9 cellular contexts compared by ENCODE assay signal in genomic region chr20:64083380-64084208, GRCh38. TPM values are rescaled to one million over a fixed set of nuclear protein-coding genes. Genes with fewer than 3 reads are reported as not detected.
A peak's percentile ranks its signal among the peaks of the same experiment; 100 is the strongest.
DNase-seq lines count a peak whose midpoint lies in the region; ATAC-seq and TF ChIP-seq lines count a peak whose summit lies in the region.
"Had no signal": no experiment of that assay in that cellular context is flagged by ENCODE, and none has a peak within 500 bp of the region (broad histone marks: within the 10 kb centered on the region; RNA-seq: fewer than 3 reads in every experiment).

No MANE protein-coding gene starts in this region.

- H3K27ac ChIP-seq in neutrophil (peak overlapping the region; percentile 99), thyroid gland (no peak overlapping the region)

- peak overlapping the region in 2 of 3 donors; percentile 80 to 98 for H3K27ac Mint-ChIP-seq in IgD-negative memory B cell

- ATAC-seq in HG03457 (IDR thresholded peaks at IDR 0.05; ENCODE audit: unreplicated experiment), result no peak

- peaks cover 0 to 2% (median 0%) of the 10 kb centered on the region in 3 donors for H3K9me3 Mint-ChIP-seq in IgD-negative memory B cell

- H3K27me3 ChIP-seq in neutrophil (peaks cover 28% of the 10 kb centered on the region), thyroid gland (no peaks in the 10 kb centered on the region)

- H3K4me1 Mint-ChIP-seq in IgD-negative memory B cell, result peaks cover 11 to 14% (median 14%) of the 10 kb centered on the region in 3 donors

- TF ChIP-seq POLR2A in thyroid gland (IDR thresholded peaks at IDR 0.05), result no peak

- H3K36me3 ChIP-seq in neutrophil, result no peaks in the 10 kb centered on the region
- no peaks in the 10 kb centered on the region for H3K36me3 ChIP-seq in thyroid gland

- H3K4me3 Mint-ChIP-seq in IgD-negative memory B cell, result peak overlapping the region; percentile 68 to 92 (median 88)

- peaks cover 3% of the 10 kb centered on the region for H3K36me3 Mint-ChIP-seq in IgD-negative memory B cell

- intact Hi-C loops in thyroid gland (cut with DNase I), result no loop called here

- peaks cover 3% of the 10 kb centered on the region for H3K27me3 Mint-ChIP-seq in IgD-negative memory B cell

- TF ChIP-seq CTCF in foreskin fibroblast (IDR thresholded peaks at IDR 0.05; ENCODE audit: low read depth, low read length) (peak; percentile 47), neutrophil (IDR thresholded peaks at IDR 0.05) (peak; percentile 89), thyroid gland (IDR thresholded peaks at IDR 0.05) (peak; percentile 24 to 72 (median 40))

- peaks cover 44 to 51% of the 10 kb centered on the region in 2 experiments for H3K4me1 ChIP-seq in neutrophil (ENCODE audit: control insufficient read depth in 1 of 2, insufficient read depth in 1 of 2, low read depth in 1 of 2, low read length in 1 of 2)
- peaks cover 7 to 30% of the 10 kb centered on the region in 2 donors for H3K4me1 ChIP-seq in thyroid gland

- 0% methylated on average over 9 of the region's 108 CpGs; no CpG with 5 or more reads in 1 of the 2 donors for WGBS in thyroid gland, 2 donors

- H3K9me3 ChIP-seq in neutrophil (no peaks in the 10 kb centered on the region), thyroid gland (no peaks in the 10 kb centered on the region)

- H3K4me3 ChIP-seq in foreskin fibroblast (ENCODE audit: low read depth in 1 of 2, low read length in 2 of 2) (peak overlapping the region; percentile 34 to 43), neutrophil (ENCODE audit: low read depth in 1 of 2, low read length in 1 of 2) (peak overlapping the region; percentile 97 to 100), thyroid gland (replicated peaks in 1 of 3) (peak overlapping the region in 1 of 3 donors; percentile 44)

- DNase-seq in COLO668 (lab: John Stamatoyannopoulos, UW; ENCODE audit: unreplicated experiment) (peak; percentile 79), RPMI7951 (ENCODE audit: low read depth) (peak; percentile 69), activated gamma-delta T cell treated with Interleukin-2 at 50 U/mL for 16 hours (peak; percentile 58), foreskin fibroblast (peak; percentile 70 to 91), thyroid gland (peak; percentile 65 to 73)

RNA-seq across cellular contexts. Expression of gene LKAAEAR1, which starts 0.6 kb away (rescaled TPM):
- 0.83 TPM for polyA plus RNA-seq in IgD-negative memory B cell
- total RNA-seq in RPMI7951 (2014; rRNA removed; shearing (Covaris generic)), result 0.39 and 0.48 TPM in 2 replicates
- 1 to 10 TPM in 2 of 4 donors, not detected in 2; 1.3 to 1.7 TPM for total RNA-seq in thyroid gland

RNA-seq across cellular contexts. Expression of gene OPRL1, which starts 3.7 kb away (rescaled TPM):
- 3.7 TPM for polyA plus RNA-seq in IgD-negative memory B cell
- 0.29 and 0.84 TPM in 2 replicates for total RNA-seq in RPMI7951 (2014; rRNA removed; shearing (Covaris generic))
- under 1 TPM; 0.54 to 0.94 (median 0.68) TPM for total RNA-seq in thyroid gland

RNA-seq across cellular contexts. Expression of gene RGS19, which starts 4.3 kb away (rescaled TPM):
- polyA plus RNA-seq in IgD-negative memory B cell, result 202 TPM
- total RNA-seq in RPMI7951 (2014; rRNA removed; shearing (Covaris generic)), result 18.9 and 22.0 TPM in 2 replicates
- 10 to 100 TPM; 10.5 to 17.2 (median 13.4) TPM for total RNA-seq in thyroid gland

RNA-seq across cellular contexts. Expression of gene TCEA2, which starts 20.6 kb away (rescaled TPM):
- 41.3 TPM for polyA plus RNA-seq in IgD-negative memory B cell
- total RNA-seq in RPMI7951 (2014; rRNA removed; shearing (Covaris generic)), result 28.2 and 34.2 TPM in 2 replicates
- total RNA-seq in thyroid gland, result 10 to 100 TPM; 20.9 to 43.1 (median 24.4) TPM

RNA-seq across cellular contexts. Expression of gene NPBWR2, which starts 23.8 kb away (rescaled TPM):
- not detected for polyA plus RNA-seq in IgD-negative memory B cell
- not detected in 2 replicates for total RNA-seq in RPMI7951 (2014; rRNA removed; shearing (Covaris generic))
- total RNA-seq in thyroid gland, result not detected
- total RNA-seq: T-helper 2 cell treated with Interferon-gamma antibody and Interleukin-4, amounts not matched to agents 100 ng/mL and 5 ng/mL, for 36 hours had no signal
